In genomic region chr4:85724801-85725548, GRCh38 we compare ENCODE assay signal across 8 cellular contexts.
DNase-seq lines count a peak whose midpoint lies in the region; ATAC-seq and TF ChIP-seq lines count a peak whose summit lies in the region.

No MANE protein-coding gene starts in this region.

- H3K4me3 Mint-ChIP-seq in chondrocyte (ENCODE audit: unreplicated experiment), result no peak overlapping the region

- no peak overlapping the region for H3K27ac Mint-ChIP-seq in chondrocyte (ENCODE audit: unreplicated experiment)

- no peak for TF ChIP-seq POLR2A in spleen (IDR thresholded peaks at IDR 0.05)

- ATAC-seq in GM19328 (IDR thresholded peaks at IDR 0.05; ENCODE audit: unreplicated experiment) (peak; percentile 35), HG03108 (IDR thresholded peaks at IDR 0.05; ENCODE audit: unreplicated experiment) (peak; percentile 33)

- no peaks in the 10 kb centered on the region for H3K27me3 ChIP-seq in dorsolateral prefrontal cortex
- H3K27me3 ChIP-seq in spleen (replicated peaks in 1 of 7), result no peaks in the 10 kb centered on the region

- H3K4me1 Mint-ChIP-seq in chondrocyte (ENCODE audit: low read depth), result peaks cover 28% of the 10 kb centered on the region

- 44 to 68% (median 51%) methylated on average over 3 of the region's 3 CpGs for WGBS in spleen, 5 donors

- peaks cover 26 to 62% (median 41%) of the 10 kb centered on the region in 6 donors for H3K4me1 ChIP-seq in spleen

- no peaks in the 10 kb centered on the region for H3K36me3 Mint-ChIP-seq in chondrocyte (ENCODE audit: low read depth)

- no peaks in the 10 kb centered on the region for H3K9me3 ChIP-seq in spleen

- H3K4me3 ChIP-seq in dorsolateral prefrontal cortex, result no peak overlapping the region
- H3K4me3 ChIP-seq in spleen, result peak overlapping the region in 1 of 8 donors; percentile 33

- peaks cover 0 to 19% (median 3%) of the 10 kb centered on the region in 6 donors for H3K36me3 ChIP-seq in spleen

- no peak for DNase-seq in dorsolateral prefrontal cortex
- no peak for DNase-seq in spleen
- no peak for DNase-seq in 8988T
- no peak for DNase-seq in HT-29 (ENCODE audit: low spot score)
- DNase-seq in chondrocyte (ENCODE audit: low spot score), result no peak
- DNase-seq in activated CD4-positive, alpha-beta T cell treated with anti-CD3 and anti-CD28 coated beads, Interleukin-2, amount 50 U/mL, for 48 hours, result no peak

- intact Hi-C loops in dorsolateral prefrontal cortex (cut with DNase I) (no loop called here), spleen (cut with DNase I; ENCODE audit: low total_unique reads) (no loop called here)

- no peak for TF ChIP-seq CTCF in dorsolateral prefrontal cortex (IDR thresholded peaks at IDR 0.05 in 54 of 56, conservative IDR thresholded peaks at IDR 0.05 in 2 of 56; ENCODE audit: low read depth in 1 of 56, partially characterized antibody in 56 of 56)
- TF ChIP-seq CTCF in spleen (IDR thresholded peaks at IDR 0.05 in 8 of 11, conservative IDR thresholded peaks at IDR 0.05 in 3 of 11), result no peak
- no peak for TF ChIP-seq CTCF in chondrocyte (IDR thresholded peaks at IDR 0.05)

- no peaks in the 10 kb centered on the region for H3K9me3 Mint-ChIP-seq in chondrocyte (ENCODE audit: low read depth)

- H3K27ac ChIP-seq in dorsolateral prefrontal cortex, result peak overlapping the region in 54 of 59 donors; percentile 1 to 89 (median 68)
- peak overlapping the region; percentile 69 to 92 (median 87) for H3K27ac ChIP-seq in spleen

- no peaks in the 10 kb centered on the region for H3K27me3 Mint-ChIP-seq in chondrocyte (ENCODE audit: low read depth)
